In the genomic region with DNA sequence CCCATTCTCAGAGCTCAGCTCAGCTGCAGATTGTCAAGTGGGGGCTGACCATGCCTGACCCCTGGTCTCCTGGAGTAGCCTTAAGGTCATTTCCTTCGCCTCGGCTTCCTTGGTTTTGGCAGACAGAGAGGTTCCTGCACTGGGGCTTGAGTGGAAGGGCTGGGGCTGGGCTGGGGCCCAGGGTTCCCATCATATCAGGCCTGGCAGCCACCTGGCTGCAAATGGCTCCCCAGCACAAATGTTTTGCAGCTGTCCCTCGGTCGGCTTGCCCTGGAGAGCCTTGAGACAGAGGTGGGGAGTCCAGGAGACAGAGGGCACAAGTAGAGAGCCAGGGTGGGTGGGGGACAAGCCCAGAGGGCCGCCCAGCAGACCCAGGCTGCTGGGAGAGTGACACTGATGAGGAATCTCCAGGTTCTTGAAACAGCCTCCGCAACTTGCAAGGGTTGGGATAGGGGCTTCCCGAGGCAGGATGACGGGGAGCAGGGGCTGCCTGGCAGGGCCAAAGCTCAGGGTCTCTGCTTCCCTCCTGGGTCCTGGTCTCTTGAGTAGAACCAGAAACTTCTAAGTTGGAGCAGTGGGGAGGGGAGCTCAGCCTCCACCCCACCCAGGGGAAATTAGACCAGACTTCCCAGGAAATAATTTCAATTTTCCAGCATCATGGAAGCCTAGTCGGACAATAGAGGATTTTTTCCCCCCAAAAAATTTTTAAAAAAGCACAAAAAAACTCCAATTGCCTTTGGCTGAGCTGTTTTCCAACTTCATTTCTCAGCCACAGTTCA, we compare ENCODE assay signal across 1 cellular context.
TF ChIP-seq lines count a peak whose summit lies in the region.

No MANE protein-coding gene starts in this region.

TF ChIP-seq in A549, 52 proteins besides CTCF, POLR2A, EP300 and RAD21 (continued from another document):
- TF ChIP-seq, protein P1, sequence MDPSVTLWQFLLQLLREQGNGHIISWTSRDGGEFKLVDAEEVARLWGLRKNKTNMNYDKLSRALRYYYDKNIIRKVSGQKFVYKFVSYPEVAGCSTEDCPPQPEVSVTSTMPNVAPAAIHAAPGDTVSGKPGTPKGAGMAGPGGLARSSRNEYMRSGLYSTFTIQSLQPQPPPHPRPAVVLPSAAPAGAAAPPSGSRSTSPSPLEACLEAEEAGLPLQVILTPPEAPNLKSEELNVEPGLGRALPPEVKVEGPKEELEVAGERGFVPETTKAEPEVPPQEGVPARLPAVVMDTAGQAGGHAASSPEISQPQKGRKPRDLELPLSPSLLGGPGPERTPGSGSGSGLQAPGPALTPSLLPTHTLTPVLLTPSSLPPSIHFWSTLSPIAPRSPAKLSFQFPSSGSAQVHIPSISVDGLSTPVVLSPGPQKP (IDR thresholded peaks at IDR 0.05; ENCODE audit: low read depth, low read length), result no peak
- TF ChIP-seq NPAS2 (CRISPR knock-in tag; IDR thresholded peaks at IDR 0.05; ENCODE audit: borderline replicate concordance) (no peak), SMC3 (IDR thresholded peaks at IDR 0.05) (peak; percentile 8; the same call in 1 of the 3 replicates), FOSB (CRISPR knock-in tag; IDR thresholded peaks at IDR 0.05) (no peak; the same call in none of the 2 replicates), EHF (CRISPR knock-in tag; IDR thresholded peaks at IDR 0.05) (no peak), RFX5 (IDR thresholded peaks at IDR 0.05) (no peak), TP53 (CRISPR knock-in tag; IDR thresholded peaks at IDR 0.05) (no peak), FOXS1 (CRISPR knock-in tag; IDR thresholded peaks at IDR 0.05) (no peak), CEBPB (IDR thresholded peaks at IDR 0.05) (peak in 1 of 2 experiments; percentile 3; a peak in 1 of 4 replicates), JUNB (IDR thresholded peaks at IDR 0.05) (no peak), HOXB5 (CRISPR knock-in tag; IDR thresholded peaks at IDR 0.05) (0 out of 2 replicates have a peak, but pooled peaks have one; percentile 51), GATA3 (IDR thresholded peaks at IDR 0.05; ENCODE audit: borderline replicate concordance) (no peak; the same call in 1 of the 2 replicates), ZSCAN20 (CRISPR knock-in tag; IDR thresholded peaks at IDR 0.05) (no peak), NFE2L2 (conservative IDR thresholded peaks at IDR 0.05; ENCODE audit: low read length) (no peak), ZFP36 (IDR thresholded peaks at IDR 0.05; ENCODE audit: borderline replicate concordance, partially characterized antibody) (no peak), ZC3H11A (IDR thresholded peaks at IDR 0.05) (no peak), POLR2AphosphoS2 (conservative IDR thresholded peaks at IDR 0.05; ENCODE audit: low read length) (peak; percentile 78), RARB (CRISPR knock-in tag; IDR thresholded peaks at IDR 0.05) (no peak; the same call in 1 of the 2 replicates), MAFK (IDR thresholded peaks at IDR 0.05; ENCODE audit: partially characterized antibody) (no peak), KDM1A (IDR thresholded peaks at IDR 0.05; ENCODE audit: low read depth) (no peak), HDAC2 (IDR thresholded peaks at IDR 0.05) (no peak), ESRRA (IDR thresholded peaks at IDR 0.05; ENCODE audit: borderline replicate concordance, low read length) (no peak), EHMT2 (IDR thresholded peaks at IDR 0.05; ENCODE audit: low read depth) (no peak), BHLHE40 (IDR thresholded peaks at IDR 0.05; ENCODE audit: low read depth, low read length) (no peak), RNF2 (IDR thresholded peaks at IDR 0.05; ENCODE audit: borderline replicate concordance, low read depth) (no peak), CBX8 (IDR thresholded peaks at IDR 0.05) (no peak), CHD2 (IDR thresholded peaks at IDR 0.05; ENCODE audit: low read length, partially characterized antibody) (peak; percentile 61), MAZ (IDR thresholded peaks at IDR 0.05; ENCODE audit: borderline replicate concordance, low read depth, low read length) (0 out of 2 replicates have a peak, but pooled peaks have one; percentile 53), TFCP2L1 (CRISPR knock-in tag; IDR thresholded peaks at IDR 0.05) (peak; percentile 18; the same call in 1 of the 2 replicates), MYC (IDR thresholded peaks at IDR 0.05; ENCODE audit: borderline replicate concordance, low read length) (no peak), JUN (IDR thresholded peaks at IDR 0.05) (peak; percentile 5 to 42; a peak in 3 of 5 replicates), HOXA7 (CRISPR knock-in tag; IDR thresholded peaks at IDR 0.05) (0 out of 2 replicates have a peak, but pooled peaks have one; percentile 5), KDM5A (IDR thresholded peaks at IDR 0.05) (no peak), ZNF302 (CRISPR knock-in tag; IDR thresholded peaks at IDR 0.05) (no peak), HOXB13 (CRISPR knock-in tag; IDR thresholded peaks at IDR 0.05; ENCODE audit: low read depth) (0 out of 2 replicates have a peak, but pooled peaks have one; percentile 27), PHF8 (IDR thresholded peaks at IDR 0.05; ENCODE audit: borderline replicate concordance, low read depth) (no peak), HEYL (CRISPR knock-in tag; IDR thresholded peaks at IDR 0.05) (no peak), FOSL2 (IDR thresholded peaks at IDR 0.05) (no peak), FOSL2 (CRISPR knock-in tag; IDR thresholded peaks at IDR 0.05) (no peak), RCOR1 (IDR thresholded peaks at IDR 0.05; ENCODE audit: low read depth, low read length) (no peak), SREBF2 (IDR thresholded peaks at IDR 0.05) (no peak), CHD4 (IDR thresholded peaks at IDR 0.05; ENCODE audit: borderline replicate concordance) (no peak)
- TF ChIP-seq, protein P2, sequence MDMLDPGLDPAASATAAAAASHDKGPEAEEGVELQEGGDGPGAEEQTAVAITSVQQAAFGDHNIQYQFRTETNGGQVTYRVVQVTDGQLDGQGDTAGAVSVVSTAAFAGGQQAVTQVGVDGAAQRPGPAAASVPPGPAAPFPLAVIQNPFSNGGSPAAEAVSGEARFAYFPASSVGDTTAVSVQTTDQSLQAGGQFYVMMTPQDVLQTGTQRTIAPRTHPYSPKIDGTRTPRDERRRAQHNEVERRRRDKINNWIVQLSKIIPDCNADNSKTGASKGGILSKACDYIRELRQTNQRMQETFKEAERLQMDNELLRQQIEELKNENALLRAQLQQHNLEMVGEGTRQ (IDR thresholded peaks at IDR 0.05), result no peak
- TF ChIP-seq, protein P3, sequence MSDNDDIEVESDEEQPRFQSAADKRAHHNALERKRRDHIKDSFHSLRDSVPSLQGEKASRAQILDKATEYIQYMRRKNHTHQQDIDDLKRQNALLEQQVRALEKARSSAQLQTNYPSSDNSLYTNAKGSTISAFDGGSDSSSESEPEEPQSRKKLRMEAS (IDR thresholded peaks at IDR 0.05), result no peak
- TF ChIP-seq, protein P4, sequence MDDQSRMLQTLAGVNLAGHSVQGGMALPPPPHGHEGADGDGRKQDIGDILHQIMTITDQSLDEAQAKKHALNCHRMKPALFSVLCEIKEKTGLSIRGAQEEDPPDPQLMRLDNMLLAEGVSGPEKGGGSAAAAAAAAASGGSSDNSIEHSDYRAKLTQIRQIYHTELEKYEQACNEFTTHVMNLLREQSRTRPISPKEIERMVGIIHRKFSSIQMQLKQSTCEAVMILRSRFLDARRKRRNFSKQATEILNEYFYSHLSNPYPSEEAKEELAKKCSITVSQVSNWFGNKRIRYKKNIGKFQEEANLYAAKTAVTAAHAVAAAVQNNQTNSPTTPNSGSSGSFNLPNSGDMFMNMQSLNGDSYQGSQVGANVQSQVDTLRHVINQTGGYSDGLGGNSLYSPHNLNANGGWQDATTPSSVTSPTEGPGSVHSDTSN (IDR thresholded peaks at IDR 0.05), result peak; percentile 79; the same call in 1 of the 2 replicates
- TF ChIP-seq, protein P5, sequence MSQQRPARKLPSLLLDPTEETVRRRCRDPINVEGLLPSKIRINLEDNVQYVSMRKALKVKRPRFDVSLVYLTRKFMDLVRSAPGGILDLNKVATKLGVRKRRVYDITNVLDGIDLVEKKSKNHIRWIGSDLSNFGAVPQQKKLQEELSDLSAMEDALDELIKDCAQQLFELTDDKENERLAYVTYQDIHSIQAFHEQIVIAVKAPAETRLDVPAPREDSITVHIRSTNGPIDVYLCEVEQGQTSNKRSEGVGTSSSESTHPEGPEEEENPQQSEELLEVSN (IDR thresholded peaks at IDR 0.05; ENCODE audit: borderline replicate concordance, low read depth), result no peak
- TF ChIP-seq, protein P6, sequence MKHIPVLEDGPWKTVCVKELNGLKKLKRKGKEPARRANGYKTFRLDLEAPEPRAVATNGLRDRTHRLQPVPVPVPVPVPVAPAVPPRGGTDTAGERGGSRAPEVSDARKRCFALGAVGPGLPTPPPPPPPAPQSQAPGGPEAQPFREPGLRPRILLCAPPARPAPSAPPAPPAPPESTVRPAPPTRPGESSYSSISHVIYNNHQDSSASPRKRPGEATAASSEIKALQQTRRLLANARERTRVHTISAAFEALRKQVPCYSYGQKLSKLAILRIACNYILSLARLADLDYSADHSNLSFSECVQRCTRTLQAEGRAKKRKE (CRISPR knock-in tag; IDR thresholded peaks at IDR 0.05; ENCODE audit: low read depth), result no peak
- TF ChIP-seq, protein P7, sequence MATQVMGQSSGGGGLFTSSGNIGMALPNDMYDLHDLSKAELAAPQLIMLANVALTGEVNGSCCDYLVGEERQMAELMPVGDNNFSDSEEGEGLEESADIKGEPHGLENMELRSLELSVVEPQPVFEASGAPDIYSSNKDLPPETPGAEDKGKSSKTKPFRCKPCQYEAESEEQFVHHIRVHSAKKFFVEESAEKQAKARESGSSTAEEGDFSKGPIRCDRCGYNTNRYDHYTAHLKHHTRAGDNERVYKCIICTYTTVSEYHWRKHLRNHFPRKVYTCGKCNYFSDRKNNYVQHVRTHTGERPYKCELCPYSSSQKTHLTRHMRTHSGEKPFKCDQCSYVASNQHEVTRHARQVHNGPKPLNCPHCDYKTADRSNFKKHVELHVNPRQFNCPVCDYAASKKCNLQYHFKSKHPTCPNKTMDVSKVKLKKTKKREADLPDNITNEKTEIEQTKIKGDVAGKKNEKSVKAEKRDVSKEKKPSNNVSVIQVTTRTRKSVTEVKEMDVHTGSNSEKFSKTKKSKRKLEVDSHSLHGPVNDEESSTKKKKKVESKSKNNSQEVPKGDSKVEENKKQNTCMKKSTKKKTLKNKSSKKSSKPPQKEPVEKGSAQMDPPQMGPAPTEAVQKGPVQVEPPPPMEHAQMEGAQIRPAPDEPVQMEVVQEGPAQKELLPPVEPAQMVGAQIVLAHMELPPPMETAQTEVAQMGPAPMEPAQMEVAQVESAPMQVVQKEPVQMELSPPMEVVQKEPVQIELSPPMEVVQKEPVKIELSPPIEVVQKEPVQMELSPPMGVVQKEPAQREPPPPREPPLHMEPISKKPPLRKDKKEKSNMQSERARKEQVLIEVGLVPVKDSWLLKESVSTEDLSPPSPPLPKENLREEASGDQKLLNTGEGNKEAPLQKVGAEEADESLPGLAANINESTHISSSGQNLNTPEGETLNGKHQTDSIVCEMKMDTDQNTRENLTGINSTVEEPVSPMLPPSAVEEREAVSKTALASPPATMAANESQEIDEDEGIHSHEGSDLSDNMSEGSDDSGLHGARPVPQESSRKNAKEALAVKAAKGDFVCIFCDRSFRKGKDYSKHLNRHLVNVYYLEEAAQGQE (IDR thresholded peaks at IDR 0.05), result 0 out of 2 replicates have a peak, but pooled peaks have one; percentile 4
- TF ChIP-seq, protein P8, sequence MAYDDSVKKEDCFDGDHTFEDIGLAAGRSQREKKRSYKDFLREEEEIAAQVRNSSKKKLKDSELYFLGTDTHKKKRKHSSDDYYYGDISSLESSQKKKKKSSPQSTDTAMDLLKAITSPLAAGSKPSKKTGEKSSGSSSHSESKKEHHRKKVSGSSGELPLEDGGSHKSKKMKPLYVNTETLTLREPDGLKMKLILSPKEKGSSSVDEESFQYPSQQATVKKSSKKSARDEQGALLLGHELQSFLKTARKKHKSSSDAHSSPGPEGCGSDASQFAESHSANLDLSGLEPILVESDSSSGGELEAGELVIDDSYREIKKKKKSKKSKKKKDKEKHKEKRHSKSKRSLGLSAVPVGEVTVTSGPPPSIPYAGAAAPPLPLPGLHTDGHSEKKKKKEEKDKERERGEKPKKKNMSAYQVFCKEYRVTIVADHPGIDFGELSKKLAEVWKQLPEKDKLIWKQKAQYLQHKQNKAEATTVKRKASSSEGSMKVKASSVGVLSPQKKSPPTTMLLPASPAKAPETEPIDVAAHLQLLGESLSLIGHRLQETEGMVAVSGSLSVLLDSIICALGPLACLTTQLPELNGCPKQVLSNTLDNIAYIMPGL (CRISPR knock-in tag; IDR thresholded peaks at IDR 0.05; ENCODE audit: borderline replicate concordance), result no peak
- TF ChIP-seq, protein P9, sequence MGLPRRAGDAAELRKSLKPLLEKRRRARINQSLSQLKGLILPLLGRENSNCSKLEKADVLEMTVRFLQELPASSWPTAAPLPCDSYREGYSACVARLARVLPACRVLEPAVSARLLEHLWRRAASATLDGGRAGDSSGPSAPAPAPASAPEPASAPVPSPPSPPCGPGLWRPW (IDR thresholded peaks at IDR 0.05), result no peak
